In the genomic region with DNA sequence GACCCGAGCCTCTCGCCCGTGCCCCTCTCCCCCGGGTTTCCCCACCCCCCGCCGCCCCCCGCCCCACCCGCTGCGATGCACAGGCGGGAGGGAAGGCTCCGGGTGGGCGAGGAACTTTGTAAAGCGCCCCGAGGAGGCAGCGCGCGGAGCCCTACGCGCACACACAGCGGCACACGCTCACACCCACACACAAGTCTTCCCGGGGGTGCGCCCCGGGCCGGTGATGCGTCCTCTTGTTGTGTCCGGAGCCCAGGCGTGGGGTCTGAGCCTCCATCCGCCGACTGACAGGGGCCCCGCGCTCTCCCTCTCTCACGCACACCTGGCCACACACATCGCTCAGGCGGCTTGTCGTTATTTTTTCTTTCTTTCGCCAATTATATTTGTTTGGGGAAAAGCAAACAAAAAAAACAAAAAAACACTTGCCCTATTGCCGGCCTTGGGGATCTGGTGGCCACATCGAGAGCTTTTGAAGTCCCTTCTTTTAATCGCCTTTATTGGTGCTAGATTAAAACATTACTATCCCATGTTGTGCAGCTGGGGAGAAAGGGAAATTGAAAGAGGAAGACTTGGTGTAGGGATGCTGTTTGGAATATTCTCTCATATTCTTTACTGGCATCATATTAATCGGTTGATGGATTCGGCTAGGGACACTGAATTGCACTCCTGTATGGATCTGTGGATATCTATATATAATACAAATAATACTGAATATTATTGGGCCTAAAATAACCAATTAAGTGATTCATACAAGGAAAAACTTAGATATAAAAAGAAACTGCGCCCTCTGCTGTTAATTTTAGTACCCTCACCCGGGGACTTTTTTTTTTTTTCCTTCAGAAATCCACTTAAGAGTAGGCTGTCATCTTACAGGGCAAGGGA, we compare ENCODE assay signal across 1 cellular context.
TF ChIP-seq lines count a peak whose summit lies in the region.

No MANE protein-coding gene starts in this region.

TF ChIP-seq in SK-N-SH, 30 proteins besides CTCF, POLR2A, EP300 and RAD21 (continued from another document):
- TF ChIP-seq GATA2 (CRISPR knock-in tag; IDR thresholded peaks at IDR 0.05) (no peak), SMC3 (IDR thresholded peaks at IDR 0.05; ENCODE audit: low read depth, low read length) (peak; percentile 24; the same call in 1 of the 2 replicates), MXI1 (IDR thresholded peaks at IDR 0.05; ENCODE audit: low read depth, low read length) (0 out of 2 replicates have a peak, but pooled peaks have one; percentile 36), GABPA (IDR thresholded peaks at IDR 0.05; ENCODE audit: low read depth) (no peak)
